16 cellular contexts compared by ENCODE assay signal in genomic region chr10:11401314-11402222, GRCh38.
DNase-seq lines count a peak whose midpoint lies in the region; ATAC-seq, FAIRE-seq and TF ChIP-seq lines count a peak whose summit lies in the region.
"Had no signal": no experiment of that assay in that cellular context is flagged by ENCODE, and none has a peak within 500 bp of the region (broad histone marks: within the 10 kb centered on the region; RNA-seq: fewer than 3 reads in every experiment).

No MANE protein-coding gene starts in this region.

- H3K36me3 ChIP-seq in small intestine (ENCODE audit: control insufficient read depth in 2 of 2, insufficient read depth in 2 of 2, low read length in 2 of 2): no peaks in the 10 kb centered on the region
- H3K36me3 ChIP-seq in pancreas: no peaks in the 10 kb centered on the region

- H3K9me3 Mint-ChIP-seq in activated CD4-positive, alpha-beta T cell treated with anti-CD3 and anti-CD28 coated beads, Interleukin-2, amount 10 ng/mL, durations not matched to agents 7 days and 5 days: peaks cover 13% of the 10 kb centered on the region
- peaks cover 13% of the 10 kb centered on the region for H3K9me3 Mint-ChIP-seq in T-helper 1 cell treated with Interleukin-12 subunit alpha and Interleukin-12 subunit beta and Interleukin-4 antibody, amounts not matched to agents 30 μg/mL and 1 μg/mL, for 36 hours

- TF ChIP-seq CTCF in coronary artery (IDR thresholded peaks at IDR 0.05) (no peak), pancreas (IDR thresholded peaks at IDR 0.05) (no peak)

- 63 to 67% (median 65%) methylated on average over 16 of the region's 16 CpGs for WGBS in small intestine, 3 donors
- 51 to 62% methylated on average over 16 of the region's 16 CpGs for WGBS in pancreas, 2 donors

- FAIRE-seq in small intestine (lab: Jason Lieb, UNC) (no peak), pancreas (lab: Jason Lieb, UNC) (no peak)
- FAIRE-seq: A204.1, H54 had no signal

- H3K36me3 Mint-ChIP-seq in activated CD4-positive, alpha-beta T cell treated with anti-CD3 and anti-CD28 coated beads, Interleukin-2, amount 10 ng/mL, durations not matched to agents 7 days and 5 days (ENCODE audit: low read depth): peaks cover 30% of the 10 kb centered on the region
- H3K36me3 Mint-ChIP-seq in T-helper 1 cell treated with Interleukin-12 subunit alpha and Interleukin-12 subunit beta and Interleukin-4 antibody, amounts not matched to agents 30 μg/mL and 1 μg/mL, for 36 hours (ENCODE audit: low read depth): peaks cover 14% of the 10 kb centered on the region

- no peaks in the 10 kb centered on the region for H3K9me3 ChIP-seq in small intestine (ENCODE audit: control insufficient read depth, low read depth)
- no peaks in the 10 kb centered on the region for H3K9me3 ChIP-seq in pancreas

- H3K27me3 ChIP-seq in small intestine (ENCODE audit: control insufficient read depth in 2 of 2, insufficient read depth in 2 of 2, low read length in 2 of 2): no peaks in the 10 kb centered on the region
- no peaks in the 10 kb centered on the region for H3K27me3 ChIP-seq in pancreas

- H3K4me1 Mint-ChIP-seq in activated CD4-positive, alpha-beta T cell treated with anti-CD3 and anti-CD28 coated beads, Interleukin-2, amount 10 ng/mL, durations not matched to agents 7 days and 5 days: peaks cover 60% of the 10 kb centered on the region
- H3K4me1 Mint-ChIP-seq in T-helper 1 cell treated with Interleukin-12 subunit alpha and Interleukin-12 subunit beta and Interleukin-4 antibody, amounts not matched to agents 30 μg/mL and 1 μg/mL, for 36 hours (ENCODE audit: low read depth): peaks cover 27% of the 10 kb centered on the region

- no peaks in the 10 kb centered on the region for H3K4me1 ChIP-seq in small intestine (ENCODE audit: control insufficient read depth in 2 of 2, insufficient read depth in 1 of 2, low read depth in 1 of 2, low read length in 1 of 2)
- H3K4me1 ChIP-seq in pancreas: no peaks in the 10 kb centered on the region

- peak overlapping the region; percentile 98 for H3K27ac Mint-ChIP-seq in activated CD4-positive, alpha-beta T cell treated with anti-CD3 and anti-CD28 coated beads, Interleukin-2, amount 10 ng/mL, durations not matched to agents 7 days and 5 days
- peak overlapping the region; percentile 73 for H3K27ac Mint-ChIP-seq in T-helper 1 cell treated with Interleukin-12 subunit alpha and Interleukin-12 subunit beta and Interleukin-4 antibody, amounts not matched to agents 30 μg/mL and 1 μg/mL, for 36 hours

- H3K27me3 Mint-ChIP-seq in activated CD4-positive, alpha-beta T cell treated with anti-CD3 and anti-CD28 coated beads, Interleukin-2, amount 10 ng/mL, durations not matched to agents 7 days and 5 days: no peaks in the 10 kb centered on the region
- no peaks in the 10 kb centered on the region for H3K27me3 Mint-ChIP-seq in T-helper 1 cell treated with Interleukin-12 subunit alpha and Interleukin-12 subunit beta and Interleukin-4 antibody, amounts not matched to agents 30 μg/mL and 1 μg/mL, for 36 hours (ENCODE audit: low read depth)

- intact Hi-C loops in pancreas (cut with DNase I): no loop called here

- POLR2A ChIA-PET in activated CD4-positive, alpha-beta T cell treated with anti-CD3 and anti-CD28 coated beads, Interleukin-2, amount 10 ng/mL, durations not matched to agents 7 days and 5 days (lab: Charles Lee): no interaction called here

- CTCF ChIA-PET in activated CD4-positive, alpha-beta T cell treated with anti-CD3 and anti-CD28 coated beads, Interleukin-2, amount 10 ng/mL, durations not matched to agents 7 days and 5 days (lab: Charles Lee): interaction anchor here (0.6 kb wide), 1 partner anchor 43 kb away, joined by 3 read pairs; no protein-coding TSS in a partner anchor

- H3K4me3 ChIP-seq in coronary artery: no peak overlapping the region
- H3K4me3 ChIP-seq in small intestine (ENCODE audit: low read depth in 1 of 2, low read length in 2 of 2): no peak overlapping the region
- no peak overlapping the region for H3K4me3 ChIP-seq in pancreas

- DNase-seq in activated CD4-positive, alpha-beta T cell treated with anti-CD3 and anti-CD28 coated beads, Interleukin-2, amount 10 ng/mL, durations not matched to agents 7 days and 5 days: no peak
- no peak for DNase-seq in activated CD4-positive, alpha-beta T cell treated with anti-CD3 and anti-CD28 coated beads, Interleukin-2, amount 50 U/mL, for 1 hour
- DNase-seq in coronary artery (ENCODE audit: low spot score): peak; percentile 47
- DNase-seq in small intestine: peak; percentile 5
- DNase-seq in RPMI8226: no peak
- no peak for DNase-seq in OCI-M2 (lab: John Stamatoyannopoulos, UW; ENCODE audit: unreplicated experiment)
- no peak for DNase-seq in pancreas
- DNase-seq: amygdala, hippocampal formation, NCI-H146, NCI-H524 treated with DMSO at 0.1 percent for 48 hours, nucleus accumbens had no signal

- no peak for ATAC-seq in pancreas

- H3K4me3 Mint-ChIP-seq in activated CD4-positive, alpha-beta T cell treated with anti-CD3 and anti-CD28 coated beads, Interleukin-2, amount 10 ng/mL, durations not matched to agents 7 days and 5 days: no peak overlapping the region
- H3K4me3 Mint-ChIP-seq in T-helper 1 cell treated with Interleukin-12 subunit alpha and Interleukin-12 subunit beta and Interleukin-4 antibody, amounts not matched to agents 30 μg/mL and 1 μg/mL, for 36 hours: peak overlapping the region; percentile 5

- H3K27ac ChIP-seq in coronary artery (no peak overlapping the region), small intestine (ENCODE audit: low read depth in 1 of 2, low read length in 1 of 2) (no peak overlapping the region), pancreas (no peak overlapping the region)
- H3K27ac ChIP-seq: RWPE1 had no signal

Comparison
In these comparisons a context has a peak if more than half of its experiments do, and no peak if none do; other contexts are left out.
1. DNase-seq: peak in coronary artery (single experiment) and small intestine (single experiment); none in activated CD4-positive, alpha-beta T cell treated with anti-CD3 and anti-CD28 coated beads, Interleukin-2, amount 10 ng/mL, durations not matched to agents 7 days and 5 days (single experiment), activated CD4-positive, alpha-beta T cell treated with anti-CD3 and anti-CD28 coated beads, Interleukin-2, amount 50 U/mL, for 1 hour (single experiment), RPMI8226 (single experiment), OCI-M2 (single experiment) and pancreas (0 of 6).